In the genomic region with DNA sequence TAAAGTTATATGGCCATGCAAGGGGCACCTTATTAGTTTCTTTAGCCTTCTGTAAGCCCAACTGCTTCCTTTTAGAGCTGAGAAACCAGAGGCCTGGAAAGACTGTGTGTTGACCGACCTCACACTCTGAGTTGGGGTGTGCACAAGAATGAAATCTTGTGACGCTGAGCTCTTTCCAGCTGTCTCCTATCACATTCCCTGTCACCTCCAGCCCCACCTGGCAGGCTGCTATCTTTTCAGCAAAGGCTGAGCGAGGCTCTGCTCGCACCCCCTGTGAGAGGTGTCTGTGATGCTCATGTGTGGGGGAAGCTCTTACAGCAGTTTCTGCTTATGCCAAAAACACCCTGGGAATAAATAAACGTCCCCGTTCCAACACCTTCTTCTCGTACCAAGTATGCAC, we compare ENCODE assay signal across 19 cellular contexts.
"Had no signal": no experiment of that assay in that cellular context is flagged by ENCODE, and none has a peak within 500 bp of the region (broad histone marks: within the 10 kb centered on the region; RNA-seq: fewer than 3 reads in every experiment).

No MANE protein-coding gene starts in this region.

- DNase-seq: activated CD4-positive, alpha-beta T cell treated with anti-CD3 and anti-CD28 coated beads for 4 hours; activated CD8-positive, alpha-beta T cell treated with anti-CD3 and anti-CD28 coated beads for 36 hours; activated gamma-delta T cell; activated T-cell treated with anti-CD3 and anti-CD28 coated beads, Interleukin-2, amount 50 U/mL, for 48 hours; body of pancreas; central memory CD4-positive, alpha-beta T cell; cortex of kidney; effector CD4-positive, alpha-beta T cell; immature natural killer cell; left colon; mammary epithelial cell; naive thymus-derived CD4-positive, alpha-beta T cell; right lobe of liver; spleen; stimulated activated CD4-positive, alpha-beta T cell treated with anti-CD3 and anti-CD28 coated beads, Interleukin-1b, Interleukin-23, amount 100 ng/mL, for 48 hours; stimulated activated naive CD8-positive, alpha-beta T cell treated with anti-CD3 and anti-CD28 coated beads, Interleukin-15, amount 100 ng/mL, for 72 hours; testis had no signal

- H3K4me3 ChIP-seq: body of pancreas, right lobe of liver, spleen, testis had no signal

- H3K36me3 ChIP-seq: right lobe of liver, spleen had no signal

- H3K27me3 ChIP-seq: body of pancreas, right lobe of liver, spleen, testis had no signal

- FAIRE-seq: endothelial cell of umbilical vein had no signal

- H3K9me3 ChIP-seq: body of pancreas, right lobe of liver, spleen, testis had no signal

- ATAC-seq: activated CD8-positive, alpha-beta T cell treated with anti-CD3 and anti-CD28 coated beads for 36 hours; activated naive CD4-positive, alpha-beta T cell treated with anti-CD3 and anti-CD28 coated beads, Interleukin-2, amount 50 U/mL, for 72 hours; body of pancreas; left colon; naive thymus-derived CD4-positive, alpha-beta T cell; right lobe of liver; stimulated activated naive CD8-positive, alpha-beta T cell treated with anti-CD3 and anti-CD28 coated beads, Interleukin-15, amount 100 ng/mL, for 72 hours had no signal

- H3K27ac ChIP-seq: body of pancreas, right lobe of liver, spleen, testis had no signal

- H3K4me1 ChIP-seq: body of pancreas, testis had no signal
